8 cellular contexts compared by ENCODE assay signal in the genomic region with DNA sequence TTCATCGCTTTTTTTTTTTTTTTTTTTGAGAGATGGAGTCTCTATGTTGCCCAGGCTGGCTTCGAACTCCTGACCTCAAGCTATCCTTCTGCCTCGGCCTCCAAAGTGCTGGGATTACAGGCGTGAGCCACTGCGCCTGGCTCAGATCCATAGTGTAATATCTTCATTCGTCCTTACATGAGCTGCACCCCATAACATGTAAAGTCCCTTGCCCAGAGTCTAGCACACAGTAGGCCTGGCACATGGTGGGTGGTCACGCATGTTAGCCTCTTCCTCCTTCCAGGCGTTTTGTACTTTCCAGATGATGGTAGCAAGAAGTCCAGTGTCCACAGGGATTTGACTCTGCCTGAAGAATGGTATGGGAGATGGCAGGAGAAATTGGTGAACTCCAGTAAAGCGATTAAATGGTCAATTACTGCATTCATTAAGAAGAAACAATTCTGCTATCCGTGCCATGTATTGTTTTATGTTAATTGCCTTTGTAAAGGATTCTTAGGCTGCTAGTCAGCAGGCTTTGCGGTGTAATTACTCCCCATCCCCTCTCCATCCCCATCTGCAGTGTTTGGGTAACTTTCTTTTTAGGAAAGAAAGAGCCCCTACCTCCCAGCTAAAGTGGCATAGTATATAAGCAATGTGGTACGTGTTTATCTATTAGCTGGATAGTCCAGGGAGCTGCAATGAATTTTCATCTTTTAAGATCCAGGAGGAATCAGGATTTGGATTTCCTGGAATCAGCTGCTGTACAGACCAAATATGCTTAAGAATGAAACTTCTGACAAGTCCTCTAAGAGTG. TPM values are rescaled to one million over a fixed set of nuclear protein-coding genes. Genes with fewer than 3 reads are reported as not detected.
DNase-seq lines count a peak whose midpoint lies in the region; ATAC-seq and TF ChIP-seq lines count a peak whose summit lies in the region.

No MANE protein-coding gene starts in this region.

- TF ChIP-seq CTCF in Panc1 (IDR thresholded peaks at IDR 0.05), result no peak
- no peak for TF ChIP-seq CTCF in epithelial cell of proximal tubule (conservative IDR thresholded peaks at IDR 0.05; ENCODE audit: low read depth, low read length)
- no peak for TF ChIP-seq CTCF in ovary (IDR thresholded peaks at IDR 0.05)

- H3K4me3 Mint-ChIP-seq in CD4-positive, alpha-beta memory T cell, result peak overlapping the region; percentile 83 to 93 (median 88)

- H3K36me3 Mint-ChIP-seq in CD4-positive, alpha-beta memory T cell, result peaks cover 0 to 2% of the 10 kb centered on the region in 2 donors

- peak overlapping the region in 6 of 7 donors; percentile 60 to 87 (median 77) for H3K27ac Mint-ChIP-seq in CD4-positive, alpha-beta memory T cell

- H3K4me1 Mint-ChIP-seq in CD4-positive, alpha-beta memory T cell, result peaks cover 28 to 43% (median 34%) of the 10 kb centered on the region in 4 donors

- no peaks in the 10 kb centered on the region for H3K9me3 ChIP-seq in CD4-positive, alpha-beta memory T cell (ENCODE audit: control insufficient read depth in 1 of 2, low read length in 2 of 2)
- H3K9me3 ChIP-seq in Panc1 (ENCODE audit: control insufficient read depth, insufficient read depth, low read depth, low read length) (no peaks in the 10 kb centered on the region), ovary (no peaks in the 10 kb centered on the region)

- WGBS in ovary, 3 donors, result 20 to 22% (median 20%) methylated on average over 12 of the region's 12 CpGs

- POLR2A ChIA-PET in CD4-positive, alpha-beta memory T cell (lab: Charles Lee; ENCODE audit: partially characterized antibody), result no interaction called here
- POLR2A ChIA-PET in Panc1 (lab: Charles Lee), result interaction anchor here (0.7 kb wide), 1 partner anchor 8 kb away, joined by 10 read pairs; no protein-coding TSS in a partner anchor

- intact Hi-C loops in CD4-positive, alpha-beta memory T cell (cut with micrococcal nuclease), result loop anchor here (5.0 kb wide), 2 partner anchors 536 to 791 kb away; partner anchors contain the start of genes RABGEF1, SBDS and TYW1
- intact Hi-C loops in Panc1 (cut with micrococcal nuclease; ENCODE audit: unreplicated experiment), result no loop called here
- intact Hi-C loops in ovary (cut with DNase I), result loop anchor here in 2 of 4 donors (5.0 to 10.0 kb wide), 2 partner anchors 62 to 206 kb away; no protein-coding TSS in a partner anchor

- peaks cover 22% of the 10 kb centered on the region for H3K27me3 ChIP-seq in CD4-positive, alpha-beta memory T cell (ENCODE audit: insufficient read depth, low read length)
- H3K27me3 ChIP-seq in Panc1 (ENCODE audit: control insufficient read depth, insufficient read depth, low read length) (no peaks in the 10 kb centered on the region), ovary (no peaks in the 10 kb centered on the region)

- no peak for ATAC-seq in Panc1
- no peak for ATAC-seq in GM21423 (IDR thresholded peaks at IDR 0.05; ENCODE audit: unreplicated experiment)
- no peak for ATAC-seq in GM21529 (IDR thresholded peaks at IDR 0.05; ENCODE audit: unreplicated experiment)

- peaks cover 0 to 2% (median 0%) of the 10 kb centered on the region in 8 donors for H3K9me3 Mint-ChIP-seq in CD4-positive, alpha-beta memory T cell

- H3K27ac ChIP-seq in CD4-positive, alpha-beta memory T cell (ENCODE audit: low read depth, low read length), result no peak overlapping the region
- peak overlapping the region; percentile 46 for H3K27ac ChIP-seq in Panc1 (ENCODE audit: low read length)
- peak overlapping the region in 1 of 2 donors; percentile 37 for H3K27ac ChIP-seq in ovary

- no peak for TF ChIP-seq EP300 in ovary (IDR thresholded peaks at IDR 0.05)

- no TSS peak for BruUV-seq in Panc1 (replicated peaks; lab: Mats Ljungman, UMichigan)

- H3K4me3 ChIP-seq in CD4-positive, alpha-beta memory T cell (ENCODE audit: low read length in 2 of 2), result peak overlapping the region in 1 of 2 donors; percentile 60
- H3K4me3 ChIP-seq in Panc1 (ENCODE audit: low read depth in 2 of 2, low read length in 2 of 2), result peak overlapping the region; percentile 57 to 80
- peak overlapping the region; percentile 94 for H3K4me3 ChIP-seq in epithelial cell of proximal tubule (ENCODE audit: low read depth, low read length)
- peak overlapping the region; percentile 61 for H3K4me3 ChIP-seq in ovary

- peaks cover 12 to 34% of the 10 kb centered on the region in 2 donors for H3K27me3 Mint-ChIP-seq in CD4-positive, alpha-beta memory T cell

- CTCF ChIA-PET in CD4-positive, alpha-beta memory T cell (lab: Charles Lee; ENCODE audit: partially characterized antibody), result no interaction called here
- CTCF ChIA-PET in Panc1 (lab: Charles Lee), result interaction anchor here (0.6 to 0.7 kb wide), 2 partner anchors 253 to 468 kb away, joined by 5 to 7 read pairs; no protein-coding TSS in a partner anchor

- in situ Hi-C loops in Panc1 (cut with HindIII; ENCODE audit: low pct_unique_long_range_greater_than_20kb, low sequenced_read_pairs), result no loop called here

- H3K36me3 ChIP-seq in CD4-positive, alpha-beta memory T cell (ENCODE audit: insufficient read depth, low read length), result no peaks in the 10 kb centered on the region
- H3K36me3 ChIP-seq in Panc1 (ENCODE audit: control insufficient read depth, insufficient read depth, low read length), result no peaks in the 10 kb centered on the region
- H3K36me3 ChIP-seq in ovary, result no peaks in the 10 kb centered on the region

- peaks cover 20% of the 10 kb centered on the region for H3K4me1 ChIP-seq in CD4-positive, alpha-beta memory T cell (ENCODE audit: insufficient read depth, low read length)
- H3K4me1 ChIP-seq in Panc1 (ENCODE audit: control insufficient read depth, insufficient read depth, low read length) (peaks cover 17% of the 10 kb centered on the region), ovary (ENCODE audit: insufficient read depth) (peaks cover 4% of the 10 kb centered on the region)

- no peak for TF ChIP-seq POLR2A in ovary (IDR thresholded peaks at IDR 0.05)

- no peak for DNase-seq in CD4-positive, alpha-beta memory T cell
- DNase-seq in Panc1 (ENCODE audit: low read depth, low spot score), result no peak
- no peak for DNase-seq in epithelial cell of proximal tubule (ENCODE audit: low read depth)
- no peak for DNase-seq in ovary
- no peak for DNase-seq in inferior parietal cortex (ENCODE audit: extremely low spot score)
- DNase-seq in MV-4-11 (lab: John Stamatoyannopoulos, UW), result no peak

RNA-seq across cellular contexts. Expression of gene TPST1, which starts 1.2 kb away (rescaled TPM):
- total RNA-seq in CD4-positive, alpha-beta memory T cell, result 1 to 10 TPM in 1 of 2 experiments, under 1 TPM in 1; 0.91 to 1.2 TPM
- polyA plus RNA-seq in CD4-positive, alpha-beta memory T cell, result 1 to 10 TPM in 1 of 2 donors, under 1 TPM in 1; 0.24 to 1.0 TPM
- total RNA-seq in Panc1 (2021; ENCODE audit: unreplicated experiment) (29.0 TPM), epithelial cell of proximal tubule (16.7 and 18.7 TPM in 2 replicates), ovary (10 to 100 TPM; 24.0 to 42.5 (median 30.3) TPM)
- polyA plus RNA-seq in Panc1 (2012; ENCODE audit: insufficient read length), result 20.5 TPM
- polyA plus RNA-seq in ovary, result 10 to 100 TPM; 18.9 to 42.6 TPM
